21 cellular contexts compared by ENCODE assay signal in the genomic region with DNA sequence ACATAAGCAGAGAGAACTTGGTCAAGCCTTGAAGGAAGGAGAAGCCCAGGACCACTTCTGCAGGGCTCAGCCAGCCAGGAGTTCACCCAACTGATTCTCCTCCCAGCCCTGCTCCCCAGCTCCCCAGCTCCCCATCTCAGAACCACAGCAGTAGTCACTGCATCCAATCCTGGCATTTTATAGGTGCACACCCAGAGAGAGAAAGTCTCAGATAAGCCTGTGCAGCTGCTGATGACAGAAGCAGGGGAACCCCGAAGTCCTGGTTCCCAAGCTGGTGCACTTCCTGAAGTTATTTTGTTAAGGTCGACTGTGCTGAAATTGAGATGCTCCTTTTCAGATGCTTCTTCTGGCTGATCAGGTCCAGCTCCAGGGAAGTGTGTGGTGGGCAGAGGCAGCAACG. TPM values are rescaled to one million over a fixed set of nuclear protein-coding genes. Genes with fewer than 3 reads are reported as not detected.
DNase-seq lines count a peak whose midpoint lies in the region; ATAC-seq and TF ChIP-seq lines count a peak whose summit lies in the region.
"Had no signal": no experiment of that assay in that cellular context is flagged by ENCODE, and none has a peak within 500 bp of the region (broad histone marks: within the 10 kb centered on the region; RNA-seq: fewer than 3 reads in every experiment).

No MANE protein-coding gene starts in this region.

- no peak overlapping the region for H3K9ac ChIP-seq in SK-N-SH

- 0 out of 2 replicates have a peak overlapping the region, but pooled peaks have one; percentile 36 for H3K4me2 ChIP-seq in SK-N-SH

- H4K20me1 ChIP-seq in SK-N-SH (ENCODE audit: insufficient read depth): no peaks in the 10 kb centered on the region

- no peaks in the 10 kb centered on the region for H3K9me2 ChIP-seq in SK-N-SH

- CTCF ChIA-PET in SK-N-SH (lab: Yijun Ruan, JAX): interaction anchor here (0.9 to 2.2 kb wide), 5 partner anchors 8 to 54 kb away, joined by 3 to 9 read pairs (median 4); partner anchors contain the start of gene B9D1

- H3K36me3 ChIP-seq in SK-N-SH (replicated peaks in 1 of 2; ENCODE audit: control insufficient read depth in 1 of 2, insufficient read depth in 2 of 2, low read length in 1 of 2) (peaks cover 0 to 12% of the 10 kb centered on the region in 2 experiments), transverse colon (no peaks in the 10 kb centered on the region)
- H3K36me3 ChIP-seq: BE2C had no signal

- POLR2A ChIA-PET in SK-N-SH (lab: Yijun Ruan, JAX): no interaction called here

- H3K27ac Mint-ChIP-seq in brain: peak overlapping the region in 4 of 5 experiments; percentile 50 to 80 (median 67)
- no peak overlapping the region for H3K27ac Mint-ChIP-seq in memory B cell

- peak overlapping the region in 1 of 2 experiments; percentile 58; a peak in 2 of 4 replicates for H3K27ac ChIP-seq in SK-N-SH (ENCODE audit: low read depth in 2 of 2, low read length in 1 of 2)
- H3K27ac ChIP-seq in transverse colon: peak overlapping the region in 3 of 4 donors; percentile 18 to 70 (median 42)
- H3K27ac ChIP-seq: 22Rv1 had no signal

- no peak overlapping the region for H2AFZ ChIP-seq in SK-N-SH (ENCODE audit: low read depth)

- TF ChIP-seq RAD21 in SK-N-SH (IDR thresholded peaks at IDR 0.05; ENCODE audit: low read length): no peak

- H3K27me3 ChIP-seq in SK-N-SH (ENCODE audit: insufficient read depth): no peaks in the 10 kb centered on the region
- H3K27me3 ChIP-seq in transverse colon: no peaks in the 10 kb centered on the region
- H3K27me3 ChIP-seq: BE2C had no signal

- no peaks in the 10 kb centered on the region for H3K36me3 Mint-ChIP-seq in brain
- H3K36me3 Mint-ChIP-seq in memory B cell: no peaks in the 10 kb centered on the region
- H3K36me3 Mint-ChIP-seq: CD4-positive, CD25-positive, alpha-beta regulatory T cell had no signal

- no peaks in the 10 kb centered on the region for H3K27me3 Mint-ChIP-seq in brain
- H3K27me3 Mint-ChIP-seq in memory B cell: peaks cover 6% of the 10 kb centered on the region

- in situ Hi-C loops in transverse colon (cut with MboI; ENCODE audit: low pct_ligation_motif_present in 1 of 4, low pct_unique_long_range_greater_than_20kb in 1 of 4, low sequenced_read_pairs in 3 of 4): no loop called here

- H3K9me3 Mint-ChIP-seq in brain: no peaks in the 10 kb centered on the region
- no peaks in the 10 kb centered on the region for H3K9me3 Mint-ChIP-seq in memory B cell
- H3K9me3 Mint-ChIP-seq: CD4-positive, CD25-positive, alpha-beta regulatory T cell had no signal

- H3K79me2 ChIP-seq in SK-N-SH (ENCODE audit: insufficient read depth): peaks cover under 1% of the 10 kb centered on the region; the same call in 1 of the 2 replicates

- DNase-seq in SK-N-SH (no peak), memory B cell (ENCODE audit: low spot score in 2 of 2) (no peak), transverse colon (no peak)
- DNase-seq in stimulated activated CD4-positive, alpha-beta T cell treated with anti-CD3 and anti-CD28 coated beads, Interleukin-12 subunit alpha, Interleukin-12 subunit beta, amount 100 ng/mL, for 4 hours: no peak
- DNase-seq: BE2C; Caco-2; CD4-positive, CD25-positive, alpha-beta regulatory T cell; GDM1; H7; NCI-H1105 treated with DMSO at 0.1 percent for 48 hours; NCI-H1694 treated with DMSO at 0.1 percent for 48 hours; NCI-H2107; NCI-H510A treated with DMSO at 0.1 percent for 48 hours; SHP77 had no signal

- H3K4me3 Mint-ChIP-seq in brain (no peak overlapping the region), memory B cell (no peak overlapping the region)
- H3K4me3 Mint-ChIP-seq: CD4-positive, CD25-positive, alpha-beta regulatory T cell had no signal

- H3K9me3 ChIP-seq in SK-N-SH (no peaks in the 10 kb centered on the region), transverse colon (no peaks in the 10 kb centered on the region)
- H3K9me3 ChIP-seq: BE2C, Caco-2 had no signal

- H3F3A ChIP-seq in SK-N-SH (replicated peaks; ENCODE audit: insufficient read depth): peaks cover 24% of the 10 kb centered on the region

- no peak for TF ChIP-seq EP300 in SK-N-SH (IDR thresholded peaks at IDR 0.05; ENCODE audit: borderline replicate concordance in 1 of 2, low read depth in 1 of 2, low read length in 1 of 2)
- TF ChIP-seq EP300 in transverse colon (IDR thresholded peaks at IDR 0.05; ENCODE audit: low read depth): no peak

- no peak for TF ChIP-seq CTCF in SK-N-SH (IDR thresholded peaks at IDR 0.05)
- TF ChIP-seq CTCF in brain (conservative IDR thresholded peaks at IDR 0.05): no peak
- TF ChIP-seq CTCF in transverse colon (IDR thresholded peaks at IDR 0.05): no peak

- 69% methylated on average over 3 of the region's 3 CpGs for WGBS in SK-N-SH (ENCODE audit: low lambda C conversion rate)
- WGBS in transverse colon (ENCODE audit: low coverage in 1 of 2), 2 donors: 35 to 40% methylated on average over 2 to 3 of the region's 3 CpGs

- peaks cover 8 to 17% of the 10 kb centered on the region in 2 experiments; a peak in 3 of 4 replicates for H3K4me1 ChIP-seq in SK-N-SH (ENCODE audit: control insufficient read depth in 1 of 2, insufficient read depth in 2 of 2, low read depth in 1 of 2, low read length in 1 of 2)
- H3K4me1 ChIP-seq in transverse colon: peaks cover 0 to 3% (median 0%) of the 10 kb centered on the region in 4 donors
- H3K4me1 ChIP-seq: BE2C, Caco-2 had no signal

- H3K4me3 ChIP-seq in SK-N-SH (ENCODE audit: low read depth in 2 of 2, low read length in 1 of 2): no peak overlapping the region
- no peak overlapping the region for H3K4me3 ChIP-seq in transverse colon
- H3K4me3 ChIP-seq: GM12878, K562 had no signal

- no peak; the same call in 2 of the 3 replicates for ATAC-seq in SK-N-SH treated with all-trans-retinoic acid at 6 μM for 48 hours
- ATAC-seq in memory B cell (ENCODE audit: low read depth): peak; percentile 32
- no peak for ATAC-seq in GM18909 (IDR thresholded peaks at IDR 0.05; ENCODE audit: poor library complexity, unreplicated experiment)
- ATAC-seq in GM18870 (IDR thresholded peaks at IDR 0.05; ENCODE audit: unreplicated experiment): no peak
- ATAC-seq: GM12878, K562 had no signal

- intact Hi-C loops in transverse colon (cut with DNase I; ENCODE audit: low total_unique reads): no loop called here

- peaks cover under 1% of the 10 kb centered on the region for H3K4me1 Mint-ChIP-seq in brain
- H3K4me1 Mint-ChIP-seq in memory B cell: peaks cover 7% of the 10 kb centered on the region

- TF ChIP-seq POLR2A in transverse colon (IDR thresholded peaks at IDR 0.05): no peak

TF ChIP-seq in SK-N-SH, 30 proteins besides CTCF, POLR2A, EP300 and RAD21 (continues in another document):
- no peak for TF ChIP-seq TAF1 (IDR thresholded peaks at IDR 0.05; ENCODE audit: borderline replicate concordance, low read depth, low read length)
- TF ChIP-seq GATA2 (CRISPR knock-in tag; IDR thresholded peaks at IDR 0.05): no peak
- no peak for TF ChIP-seq TEAD4 (IDR thresholded peaks at IDR 0.05; ENCODE audit: borderline replicate concordance, insufficient read depth)
- TF ChIP-seq MEF2A (IDR thresholded peaks at IDR 0.05; ENCODE audit: borderline replicate concordance, low read depth): no peak
- no peak for TF ChIP-seq POLR2AphosphoS5 (IDR thresholded peaks at IDR 0.05; ENCODE audit: low read depth, low read length)
- TF ChIP-seq ELF1 (IDR thresholded peaks at IDR 0.05): no peak
- TF ChIP-seq FOXJ3 (CRISPR knock-in tag; IDR thresholded peaks at IDR 0.05): no peak
- TF ChIP-seq NRF1 (IDR thresholded peaks at IDR 0.05; ENCODE audit: low read depth, low read length): no peak
- no peak for TF ChIP-seq EZH2phosphoT487 (IDR thresholded peaks at IDR 0.05; ENCODE audit: borderline replicate concordance, low read depth)

TF ChIP-seq in SK-N-SH treated with all-trans-retinoic acid at 6 μM for 48 hours, 23 proteins besides CTCF, POLR2A, EP300 and RAD21 (continues in another document):
- TF ChIP-seq ZNF565 (CRISPR knock-in tag; conservative IDR thresholded peaks at IDR 0.05; ENCODE audit: low read depth): no peak
- TF ChIP-seq GLIS3 (CRISPR knock-in tag; IDR thresholded peaks at IDR 0.05): no peak
- TF ChIP-seq ZFP3 (CRISPR knock-in tag; IDR thresholded peaks at IDR 0.05): no peak
- TF ChIP-seq POU6F1 (CRISPR knock-in tag; IDR thresholded peaks at IDR 0.05; ENCODE audit: borderline replicate concordance, low read depth): no peak
- no peak for TF ChIP-seq ISL1 (CRISPR knock-in tag; IDR thresholded peaks at IDR 0.05)

RNA-seq across cellular contexts. Expression of gene RNF112, which starts 6.6 kb away (rescaled TPM):
- 22.6 and 26.9 TPM in 2 replicates for polyA plus RNA-seq in SK-N-SH (2012; rRNA removed)
- 6.7 and 9.2 TPM in 2 replicates for polyA plus RNA-seq in SK-N-SH (2012; cell fraction: cytosol; rRNA removed)
- 144 and 163 TPM in 2 replicates for polyA plus RNA-seq in SK-N-SH (2012; cell fraction: nucleus; rRNA removed)
- polyA plus RNA-seq in brain (ENCODE audit: insufficient read depth, low read depth, low replicate concordance): 14.3 TPM
- total RNA-seq in transverse colon: 1 to 10 TPM; 2.2 to 7.2 (median 3.9) TPM
- total RNA-seq: Caco-2, GM12878 had no signal
- polyA plus RNA-seq: CD4-positive, CD25-positive, alpha-beta regulatory T cell; GM12878; K562 had no signal

RNA-seq across cellular contexts. Expression of gene MFAP4, which starts 30.6 kb away (rescaled TPM):
- polyA plus RNA-seq in SK-N-SH (2012; rRNA removed) (112 and 120 TPM in 2 replicates), brain (ENCODE audit: insufficient read depth, low read depth, low replicate concordance) (30.0 TPM)
- polyA plus RNA-seq in SK-N-SH (2012; cell fraction: cytosol; rRNA removed): 98.4 and 115 TPM in 2 replicates
- 99.5 and 101 TPM in 2 replicates for polyA plus RNA-seq in SK-N-SH (2012; cell fraction: nucleus; rRNA removed)
- total RNA-seq in transverse colon: 10 to 100 TPM; 39.7 to 67.3 (median 51.5) TPM
- total RNA-seq: Caco-2; CD4-positive, CD25-positive, alpha-beta regulatory T cell had no signal
- polyA plus RNA-seq: CD4-positive, CD25-positive, alpha-beta regulatory T cell had no signal

RNA-seq across cellular contexts. Expression of gene MAPK7, which starts 39.3 kb away (rescaled TPM):
- polyA plus RNA-seq in SK-N-SH (2012; rRNA removed): 10.5 and 19.1 TPM in 2 replicates
- 8.9 and 14.2 TPM in 2 replicates for polyA plus RNA-seq in SK-N-SH (2012; cell fraction: cytosol; rRNA removed)
- 54.4 and 71.5 TPM in 2 replicates for polyA plus RNA-seq in SK-N-SH (2012; cell fraction: nucleus; rRNA removed)
- polyA plus RNA-seq in brain (ENCODE audit: insufficient read depth, low read depth, low replicate concordance): 38.3 TPM
- total RNA-seq in transverse colon: 100 to 1,000 TPM in 1 of 4 donors, 10 to 100 TPM in 3; 15.3 to 112 (median 48.3) TPM

RNA-seq across cellular contexts. Expression of gene B9D1, which starts 55.1 kb away (rescaled TPM):
- polyA plus RNA-seq in SK-N-SH (2012; rRNA removed) (75.0 and 81.6 TPM in 2 replicates), brain (ENCODE audit: insufficient read depth, low read depth, low replicate concordance) (46.8 TPM)
- 56.1 and 64.8 TPM in 2 replicates for polyA plus RNA-seq in SK-N-SH (2012; cell fraction: cytosol; rRNA removed)
- 81.5 and 92.1 TPM in 2 replicates for polyA plus RNA-seq in SK-N-SH (2012; cell fraction: nucleus; rRNA removed)
- 10 to 100 TPM in 2 of 4 donors, 1 to 10 TPM in 2; 6.0 to 17.6 (median 9.5) TPM for total RNA-seq in transverse colon
